Comparison of ENCODE assay signal across 6 cellular contexts in the genomic region with DNA sequence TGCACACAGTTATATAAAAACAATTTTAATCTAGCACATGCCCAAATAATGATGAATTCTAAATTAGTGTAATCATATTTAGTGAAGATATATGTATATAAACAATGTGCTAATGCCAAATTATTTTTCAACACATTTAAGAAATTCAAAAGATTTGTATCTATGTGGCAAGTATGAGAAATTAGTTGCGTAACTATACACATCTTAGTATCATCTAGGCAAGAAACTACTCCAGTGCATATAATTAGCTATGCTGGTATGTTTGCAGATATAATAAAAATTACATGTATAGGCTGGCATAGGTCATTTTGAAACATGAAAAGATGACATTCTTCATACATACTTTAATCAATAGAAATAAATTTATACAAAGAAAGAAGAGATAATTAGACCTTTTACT.
"Had no signal": no experiment of that assay in that cellular context is flagged by ENCODE, and none has a peak within 500 bp of the region (broad histone marks: within the 10 kb centered on the region; RNA-seq: fewer than 3 reads in every experiment).

No MANE protein-coding gene starts in this region.

- ATAC-seq: K562 had no signal

- DNase-seq: KBM-7, KG1 had no signal

- FAIRE-seq: HTR-8/SVneo, K562 had no signal

- H3K27ac ChIP-seq: HL-60, KMS-11 had no signal

- H3K4me2 ChIP-seq: KMS-11 had no signal

- H3K4me3 ChIP-seq: K562 had no signal

- H3K9ac ChIP-seq: KMS-11 had no signal
